Comparison of ENCODE assay signal across 8 cellular contexts in the genomic region with DNA sequence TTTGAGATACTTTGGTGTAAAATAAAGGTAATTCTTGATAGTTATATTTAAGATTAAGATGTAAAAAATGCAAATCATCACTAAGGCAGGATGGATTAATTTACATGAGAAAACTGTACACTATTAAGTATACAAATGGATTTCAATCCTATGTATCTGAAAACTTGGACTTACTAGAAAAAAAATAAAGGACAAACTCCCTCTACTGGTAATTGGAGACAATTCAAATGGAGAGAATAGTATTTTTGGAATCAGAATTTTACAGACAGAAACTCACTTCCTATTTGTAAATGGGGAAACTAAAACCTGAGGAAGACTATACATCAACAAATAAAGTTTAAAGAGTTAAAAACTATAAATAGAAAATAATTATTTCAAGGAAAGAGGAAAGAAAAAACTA.
DNase-seq lines count a peak whose midpoint lies in the region; ATAC-seq and TF ChIP-seq lines count a peak whose summit lies in the region.

No MANE protein-coding gene starts in this region.

- no peak overlapping the region for H3K4me3 Mint-ChIP-seq in T-helper 17 cell
- H3K4me3 Mint-ChIP-seq in glutamatergic neuron (ENCODE audit: unreplicated experiment) = no peak overlapping the region

- H3K27ac ChIP-seq in heart right ventricle = no peak overlapping the region

- H3K4me1 Mint-ChIP-seq in T-helper 17 cell (peaks cover 4% of the 10 kb centered on the region), glutamatergic neuron (ENCODE audit: low read depth, unreplicated experiment) (no peaks in the 10 kb centered on the region)

- H3K27ac Mint-ChIP-seq in T-helper 17 cell = peak overlapping the region; percentile 32
- no peak overlapping the region for H3K27ac Mint-ChIP-seq in glutamatergic neuron (ENCODE audit: unreplicated experiment)

- H3K4me3 ChIP-seq in heart right ventricle = no peak overlapping the region

- H3K9me3 Mint-ChIP-seq in glutamatergic neuron (ENCODE audit: unreplicated experiment) = no peaks in the 10 kb centered on the region

- ATAC-seq in heart right ventricle = no peak
- no peak for ATAC-seq in Right ventricle myocardium superior (ENCODE audit: poor library complexity)
- ATAC-seq in T-helper 17 cell = no peak
- no peak for ATAC-seq in GM19395 (IDR thresholded peaks at IDR 0.05; ENCODE audit: unreplicated experiment)

- TF ChIP-seq CTCF in heart right ventricle (IDR thresholded peaks at IDR 0.05) (peak in 7 of 9 donors; percentile 31 to 60 (median 47)), glutamatergic neuron (IDR thresholded peaks at IDR 0.05; ENCODE audit: partially characterized antibody, unreplicated experiment) (peak; percentile 48)

- H3K4me1 ChIP-seq in heart right ventricle = no peaks in the 10 kb centered on the region

- H3K27me3 Mint-ChIP-seq in T-helper 17 cell = no peaks in the 10 kb centered on the region
- no peaks in the 10 kb centered on the region for H3K27me3 Mint-ChIP-seq in glutamatergic neuron (ENCODE audit: unreplicated experiment)

- H3K9me3 ChIP-seq in heart right ventricle = no peaks in the 10 kb centered on the region
- no peaks in the 10 kb centered on the region for H3K9me3 ChIP-seq in T-helper 17 cell (ENCODE audit: control insufficient read depth, low read length, poor library complexity, severe bottlenecking)

- H3K36me3 Mint-ChIP-seq in T-helper 17 cell (ENCODE audit: low read depth) (peaks cover 3% of the 10 kb centered on the region), glutamatergic neuron (ENCODE audit: unreplicated experiment) (no peaks in the 10 kb centered on the region)

- H3K27me3 ChIP-seq in heart right ventricle = no peaks in the 10 kb centered on the region

- intact Hi-C loops in heart right ventricle (cut with DNase I) = loop anchor here in 6 of 10 donors (2.0 to 10.0 kb wide), 5 partner anchors 303 to 363 kb away; no protein-coding TSS in a partner anchor
- intact Hi-C loops in Right ventricle myocardium superior (cut with DNase I) = no loop called here

- peaks cover 0 to 100% (median 24%) of the 10 kb centered on the region in 9 donors for H3K36me3 ChIP-seq in heart right ventricle

- DNase-seq in heart right ventricle (no peak), Right ventricle myocardium superior (no peak), T-helper 17 cell (no peak), glutamatergic neuron (no peak), NK-92 (lab: John Stamatoyannopoulos, UW; ENCODE audit: unreplicated experiment) (no peak)
- DNase-seq in stimulated activated CD8-positive, alpha-beta memory T cell treated with anti-CD3 and anti-CD28 coated beads, Interleukin-4, amount 100 ng/mL, for 48 hours = no peak
- no peak for DNase-seq in activated naive CD4-positive, alpha-beta T cell treated with anti-CD3 and anti-CD28 coated beads, Interleukin-2, amount 50 U/mL, for 16 hours
